1 cellular context compared by ENCODE assay signal in genomic region chr12:53984901-53985357, GRCh38.
TF ChIP-seq lines count a peak whose summit lies in the region.

Gene HOXC10 (plus strand): TSS chr12:53985146. CDS start chr12:53985260, 114 bp downstream.

TF ChIP-seq in HEK293, 187 proteins besides CTCF, POLR2A, EP300 and RAD21 (continued from another document and continues in another):
- TF ChIP-seq INSM2 (tag by site-specific recombination; IDR thresholded peaks at IDR 0.05) (peak; percentile 71), WT1 (tag by site-specific recombination; IDR thresholded peaks at IDR 0.05) (0 out of 2 replicates have a peak, but pooled peaks have one; percentile 29), ZNF324 (tag by site-specific recombination; IDR thresholded peaks at IDR 0.05) (no peak), GLI2 (tag by site-specific recombination; IDR thresholded peaks at IDR 0.05; ENCODE audit: borderline replicate concordance, low read depth) (no peak), ZEB2 (tag by site-specific recombination; IDR thresholded peaks at IDR 0.05) (peak; percentile 70), MYNN (tag by site-specific recombination; IDR thresholded peaks at IDR 0.05; ENCODE audit: borderline replicate concordance) (no peak), EGR2 (tag by site-specific recombination; IDR thresholded peaks at IDR 0.05; ENCODE audit: low read depth) (no peak), ZNF626 (tag by site-specific recombination; IDR thresholded peaks at IDR 0.05) (no peak), GLIS2 (tag by site-specific recombination; IDR thresholded peaks at IDR 0.05) (peak; percentile 53), SP3 (tag by site-specific recombination; IDR thresholded peaks at IDR 0.05) (peak; percentile 38; the same call in 1 of the 2 replicates), PATZ1 (tag by site-specific recombination; IDR thresholded peaks at IDR 0.05) (peak; percentile 83), ZBTB8A (tag by site-specific recombination; IDR thresholded peaks at IDR 0.05) (0 out of 2 replicates have a peak, but pooled peaks have one; percentile 25), ZBTB1 (tag by site-specific recombination; IDR thresholded peaks at IDR 0.05) (no peak), ZIC2 (tag by site-specific recombination; IDR thresholded peaks at IDR 0.05) (no peak), ZNF391 (tag by site-specific recombination; IDR thresholded peaks at IDR 0.05; ENCODE audit: borderline replicate concordance, low read depth) (peak; percentile 51; the same call in 1 of the 2 replicates), ZNF24 (tag by site-specific recombination; IDR thresholded peaks at IDR 0.05) (no peak), ZNF521 (tag by site-specific recombination; IDR thresholded peaks at IDR 0.05) (no peak), BCL11A (tag by site-specific recombination; IDR thresholded peaks at IDR 0.05; ENCODE audit: low read depth) (0 out of 2 replicates have a peak, but pooled peaks have one; percentile 42), ZNF76 (tag by site-specific recombination; IDR thresholded peaks at IDR 0.05; ENCODE audit: borderline replicate concordance, low read depth) (0 out of 2 replicates have a peak, but pooled peaks have one; percentile 40), ZBTB21 (tag by site-specific recombination; IDR thresholded peaks at IDR 0.05) (peak; percentile 96), KLF9 (tag by site-specific recombination; IDR thresholded peaks at IDR 0.05; ENCODE audit: low read depth) (0 out of 2 replicates have a peak, but pooled peaks have one; percentile 22), ZNF19 (tag by site-specific recombination; IDR thresholded peaks at IDR 0.05; ENCODE audit: low read depth) (no peak), ZNF416 (tag by site-specific recombination; IDR thresholded peaks at IDR 0.05) (no peak), ZNF555 (tag by site-specific recombination; conservative IDR thresholded peaks at IDR 0.05) (no peak), KLF8 (tag by site-specific recombination; IDR thresholded peaks at IDR 0.05) (peak; percentile 54; the same call in 1 of the 2 replicates), ZNF660 (tag by site-specific recombination; IDR thresholded peaks at IDR 0.05) (peak; percentile 76; the same call in 1 of the 2 replicates), ZNF48 (tag by site-specific recombination; IDR thresholded peaks at IDR 0.05) (no peak), SP2 (tag by site-specific recombination; IDR thresholded peaks at IDR 0.05) (peak; percentile 63), ZNF394 (tag by site-specific recombination; IDR thresholded peaks at IDR 0.05; ENCODE audit: borderline replicate concordance) (no peak), GLIS1 (tag by site-specific recombination; IDR thresholded peaks at IDR 0.05) (peak; percentile 67), ZNF26 (tag by site-specific recombination; IDR thresholded peaks at IDR 0.05) (no peak), SP7 (tag by site-specific recombination; IDR thresholded peaks at IDR 0.05) (peak; percentile 66), ZSCAN30 (tag by site-specific recombination; IDR thresholded peaks at IDR 0.05) (0 out of 2 replicates have a peak, but pooled peaks have one; percentile 41), OSR2 (tag by site-specific recombination; IDR thresholded peaks at IDR 0.05) (no peak), ZBTB17 (tag by site-specific recombination; IDR thresholded peaks at IDR 0.05) (peak; percentile 47), ZNF654 (tag by site-specific recombination; IDR thresholded peaks at IDR 0.05; ENCODE audit: low read depth) (peak; percentile 97), MZF1 (tag by site-specific recombination; IDR thresholded peaks at IDR 0.05; ENCODE audit: borderline replicate concordance) (no peak)
- TF ChIP-seq, protein P1, sequence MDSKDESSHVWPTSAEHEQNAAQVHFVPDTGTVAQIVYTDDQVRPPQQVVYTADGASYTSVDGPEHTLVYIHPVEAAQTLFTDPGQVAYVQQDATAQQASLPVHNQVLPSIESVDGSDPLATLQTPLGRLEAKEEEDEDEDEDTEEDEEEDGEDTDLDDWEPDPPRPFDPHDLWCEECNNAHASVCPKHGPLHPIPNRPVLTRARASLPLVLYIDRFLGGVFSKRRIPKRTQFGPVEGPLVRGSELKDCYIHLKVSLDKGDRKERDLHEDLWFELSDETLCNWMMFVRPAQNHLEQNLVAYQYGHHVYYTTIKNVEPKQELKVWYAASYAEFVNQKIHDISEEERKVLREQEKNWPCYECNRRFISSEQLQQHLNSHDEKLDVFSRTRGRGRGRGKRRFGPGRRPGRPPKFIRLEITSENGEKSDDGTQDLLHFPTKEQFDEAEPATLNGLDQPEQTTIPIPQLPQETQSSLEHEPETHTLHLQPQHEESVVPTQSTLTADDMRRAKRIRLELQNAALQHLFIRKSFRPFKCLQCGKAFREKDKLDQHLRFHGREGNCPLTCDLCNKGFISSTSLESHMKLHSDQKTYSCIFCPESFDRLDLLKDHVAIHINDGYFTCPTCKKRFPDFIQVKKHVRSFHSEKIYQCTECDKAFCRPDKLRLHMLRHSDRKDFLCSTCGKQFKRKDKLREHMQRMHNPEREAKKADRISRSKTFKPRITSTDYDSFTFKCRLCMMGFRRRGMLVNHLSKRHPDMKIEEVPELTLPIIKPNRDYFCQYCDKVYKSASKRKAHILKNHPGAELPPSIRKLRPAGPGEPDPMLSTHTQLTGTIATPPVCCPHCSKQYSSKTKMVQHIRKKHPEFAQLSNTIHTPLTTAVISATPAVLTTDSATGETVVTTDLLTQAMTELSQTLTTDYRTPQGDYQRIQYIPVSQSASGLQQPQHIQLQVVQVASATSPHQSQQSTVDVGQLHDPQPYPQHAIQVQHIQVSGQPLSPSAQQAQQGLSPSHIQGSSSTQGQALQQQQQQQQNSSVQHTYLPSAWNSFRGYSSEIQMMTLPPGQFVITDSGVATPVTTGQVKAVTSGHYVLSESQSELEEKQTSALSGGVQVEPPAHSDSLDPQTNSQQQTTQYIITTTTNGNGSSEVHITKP (tag by site-specific recombination; IDR thresholded peaks at IDR 0.05), result 0 out of 2 replicates have a peak, but pooled peaks have one; percentile 13
- TF ChIP-seq, protein P2, sequence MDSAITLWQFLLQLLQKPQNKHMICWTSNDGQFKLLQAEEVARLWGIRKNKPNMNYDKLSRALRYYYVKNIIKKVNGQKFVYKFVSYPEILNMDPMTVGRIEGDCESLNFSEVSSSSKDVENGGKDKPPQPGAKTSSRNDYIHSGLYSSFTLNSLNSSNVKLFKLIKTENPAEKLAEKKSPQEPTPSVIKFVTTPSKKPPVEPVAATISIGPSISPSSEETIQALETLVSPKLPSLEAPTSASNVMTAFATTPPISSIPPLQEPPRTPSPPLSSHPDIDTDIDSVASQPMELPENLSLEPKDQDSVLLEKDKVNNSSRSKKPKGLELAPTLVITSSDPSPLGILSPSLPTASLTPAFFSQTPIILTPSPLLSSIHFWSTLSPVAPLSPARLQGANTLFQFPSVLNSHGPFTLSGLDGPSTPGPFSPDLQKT (IDR thresholded peaks at IDR 0.05; ENCODE audit: borderline replicate concordance, low read depth, low read length), result no peak
- TF ChIP-seq, protein P3, sequence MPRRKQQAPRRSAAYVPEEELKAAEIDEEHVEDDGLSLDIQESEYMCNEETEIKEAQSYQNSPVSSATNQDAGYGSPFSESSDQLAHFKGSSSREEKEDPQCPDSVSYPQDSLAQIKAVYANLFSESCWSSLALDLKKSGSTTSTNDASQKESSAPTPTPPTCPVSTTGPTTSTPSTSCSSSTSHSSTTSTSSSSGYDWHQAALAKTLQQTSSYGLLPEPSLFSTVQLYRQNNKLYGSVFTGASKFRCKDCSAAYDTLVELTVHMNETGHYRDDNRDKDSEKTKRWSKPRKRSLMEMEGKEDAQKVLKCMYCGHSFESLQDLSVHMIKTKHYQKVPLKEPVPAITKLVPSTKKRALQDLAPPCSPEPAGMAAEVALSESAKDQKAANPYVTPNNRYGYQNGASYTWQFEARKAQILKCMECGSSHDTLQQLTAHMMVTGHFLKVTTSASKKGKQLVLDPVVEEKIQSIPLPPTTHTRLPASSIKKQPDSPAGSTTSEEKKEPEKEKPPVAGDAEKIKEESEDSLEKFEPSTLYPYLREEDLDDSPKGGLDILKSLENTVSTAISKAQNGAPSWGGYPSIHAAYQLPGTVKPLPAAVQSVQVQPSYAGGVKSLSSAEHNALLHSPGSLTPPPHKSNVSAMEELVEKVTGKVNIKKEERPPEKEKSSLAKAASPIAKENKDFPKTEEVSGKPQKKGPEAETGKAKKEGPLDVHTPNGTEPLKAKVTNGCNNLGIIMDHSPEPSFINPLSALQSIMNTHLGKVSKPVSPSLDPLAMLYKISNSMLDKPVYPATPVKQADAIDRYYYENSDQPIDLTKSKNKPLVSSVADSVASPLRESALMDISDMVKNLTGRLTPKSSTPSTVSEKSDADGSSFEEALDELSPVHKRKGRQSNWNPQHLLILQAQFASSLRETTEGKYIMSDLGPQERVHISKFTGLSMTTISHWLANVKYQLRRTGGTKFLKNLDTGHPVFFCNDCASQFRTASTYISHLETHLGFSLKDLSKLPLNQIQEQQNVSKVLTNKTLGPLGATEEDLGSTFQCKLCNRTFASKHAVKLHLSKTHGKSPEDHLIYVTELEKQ (tag by site-specific recombination; IDR thresholded peaks at IDR 0.05; ENCODE audit: borderline replicate concordance), result 0 out of 2 replicates have a peak, but pooled peaks have one; percentile 50
- TF ChIP-seq, protein P4, sequence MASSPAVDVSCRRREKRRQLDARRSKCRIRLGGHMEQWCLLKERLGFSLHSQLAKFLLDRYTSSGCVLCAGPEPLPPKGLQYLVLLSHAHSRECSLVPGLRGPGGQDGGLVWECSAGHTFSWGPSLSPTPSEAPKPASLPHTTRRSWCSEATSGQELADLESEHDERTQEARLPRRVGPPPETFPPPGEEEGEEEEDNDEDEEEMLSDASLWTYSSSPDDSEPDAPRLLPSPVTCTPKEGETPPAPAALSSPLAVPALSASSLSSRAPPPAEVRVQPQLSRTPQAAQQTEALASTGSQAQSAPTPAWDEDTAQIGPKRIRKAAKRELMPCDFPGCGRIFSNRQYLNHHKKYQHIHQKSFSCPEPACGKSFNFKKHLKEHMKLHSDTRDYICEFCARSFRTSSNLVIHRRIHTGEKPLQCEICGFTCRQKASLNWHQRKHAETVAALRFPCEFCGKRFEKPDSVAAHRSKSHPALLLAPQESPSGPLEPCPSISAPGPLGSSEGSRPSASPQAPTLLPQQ (tag by site-specific recombination; IDR thresholded peaks at IDR 0.05), result 0 out of 2 replicates have a peak, but pooled peaks have one; percentile 36
- TF ChIP-seq, protein P5, sequence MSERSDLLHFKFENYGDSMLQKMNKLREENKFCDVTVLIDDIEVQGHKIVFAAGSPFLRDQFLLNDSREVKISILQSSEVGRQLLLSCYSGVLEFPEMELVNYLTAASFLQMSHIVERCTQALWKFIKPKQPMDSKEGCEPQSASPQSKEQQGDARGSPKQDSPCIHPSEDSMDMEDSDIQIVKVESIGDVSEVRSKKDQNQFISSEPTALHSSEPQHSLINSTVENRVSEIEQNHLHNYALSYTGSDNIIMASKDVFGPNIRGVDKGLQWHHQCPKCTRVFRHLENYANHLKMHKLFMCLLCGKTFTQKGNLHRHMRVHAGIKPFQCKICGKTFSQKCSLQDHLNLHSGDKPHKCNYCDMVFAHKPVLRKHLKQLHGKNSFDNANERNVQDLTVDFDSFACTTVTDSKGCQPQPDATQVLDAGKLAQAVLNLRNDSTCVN (tag by site-specific recombination; optimal IDR thresholded peaks at IDR 0.05), result peak; percentile 34
- TF ChIP-seq, protein P6, sequence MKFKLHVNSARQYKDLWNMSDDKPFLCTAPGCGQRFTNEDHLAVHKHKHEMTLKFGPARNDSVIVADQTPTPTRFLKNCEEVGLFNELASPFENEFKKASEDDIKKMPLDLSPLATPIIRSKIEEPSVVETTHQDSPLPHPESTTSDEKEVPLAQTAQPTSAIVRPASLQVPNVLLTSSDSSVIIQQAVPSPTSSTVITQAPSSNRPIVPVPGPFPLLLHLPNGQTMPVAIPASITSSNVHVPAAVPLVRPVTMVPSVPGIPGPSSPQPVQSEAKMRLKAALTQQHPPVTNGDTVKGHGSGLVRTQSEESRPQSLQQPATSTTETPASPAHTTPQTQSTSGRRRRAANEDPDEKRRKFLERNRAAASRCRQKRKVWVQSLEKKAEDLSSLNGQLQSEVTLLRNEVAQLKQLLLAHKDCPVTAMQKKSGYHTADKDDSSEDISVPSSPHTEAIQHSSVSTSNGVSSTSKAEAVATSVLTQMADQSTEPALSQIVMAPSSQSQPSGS (tag by site-specific recombination; IDR thresholded peaks at IDR 0.05; ENCODE audit: low read depth), result peak; percentile 96
